15 cellular contexts compared by ENCODE assay signal in the genomic region with DNA sequence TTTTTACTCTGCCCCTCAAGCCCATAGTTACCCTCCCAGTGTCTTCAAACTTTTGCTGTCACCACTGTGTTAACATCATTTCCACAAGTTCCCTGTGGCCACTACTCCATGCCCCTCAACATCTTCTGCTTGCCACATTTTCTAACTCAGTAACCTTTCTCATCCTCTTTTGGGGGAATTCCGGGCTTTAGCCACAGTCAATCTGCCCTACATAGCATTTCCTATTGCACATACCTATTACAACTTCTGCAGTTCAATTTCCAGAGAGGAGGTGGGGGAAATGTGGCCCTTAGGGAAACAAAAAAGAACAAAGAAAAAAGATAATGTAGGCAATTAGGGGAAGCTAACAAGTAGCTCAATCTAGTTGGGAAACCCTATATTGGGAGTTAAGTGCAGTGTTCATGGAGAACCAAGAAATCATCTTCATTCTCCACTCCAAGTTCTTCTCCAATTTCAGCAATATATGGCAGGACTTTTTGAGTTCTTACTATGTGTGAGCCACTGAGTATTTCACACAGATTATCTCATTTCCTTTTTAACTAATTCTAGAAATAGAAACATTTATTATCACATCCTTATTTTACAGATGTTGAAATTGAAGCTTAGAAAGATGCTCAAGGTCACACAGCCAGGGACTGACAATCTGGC. TPM values are rescaled to one million over a fixed set of nuclear protein-coding genes. Genes with fewer than 3 reads are reported as not detected.
A peak's percentile ranks its signal among the peaks of the same experiment; 100 is the strongest.
DNase-seq lines count a peak whose midpoint lies in the region; ATAC-seq, FAIRE-seq and TF ChIP-seq lines count a peak whose summit lies in the region.
"Had no signal": no experiment of that assay in that cellular context is flagged by ENCODE, and none has a peak within 500 bp of the region (broad histone marks: within the 10 kb centered on the region; RNA-seq: fewer than 3 reads in every experiment).

No MANE protein-coding gene starts in this region.

- DNase-seq in GM12891 (ENCODE audit: insufficient read length, low spot score) = no peak
- DNase-seq in M059J (ENCODE audit: low read depth) = peak; percentile 24
- peak; percentile 8 for DNase-seq in fibroblast of villous mesenchyme (ENCODE audit: low read depth)
- DNase-seq in activated T-cell treated with anti-CD3 and anti-CD28 coated beads, Interleukin-2, amount 50 U/mL, for 4 hours = no peak
- no peak for DNase-seq in effector CD8-positive, alpha-beta T cell (lab: John Stamatoyannopoulos, UW)
- DNase-seq in LoVo (ENCODE audit: low spot score) = no peak
- no peak for DNase-seq in NCI-H1105 (lab: John Stamatoyannopoulos, UW)
- DNase-seq: activated CD8-positive, alpha-beta memory T cell treated with anti-CD3 and anti-CD28 coated beads for 24 hours; activated naive CD4-positive, alpha-beta T cell treated with anti-CD3 and anti-CD28 coated beads, Interleukin-2, amount 50 U/mL, for 16 hours; NCI-H510A; T1000 had no signal

- peak; percentile 31 for FAIRE-seq in GM12891 (lab: Jason Lieb, UNC)

- no peak overlapping the region for H3K4me3 Mint-ChIP-seq in activated T-cell treated with anti-CD3 and anti-CD28 coated beads, Interleukin-2, amount 50 U/mL, for 4 hours
- H3K4me3 Mint-ChIP-seq: central memory CD8-positive, alpha-beta T cell had no signal

- H3K9me3 Mint-ChIP-seq in activated T-cell treated with anti-CD3 and anti-CD28 coated beads, Interleukin-2, amount 50 U/mL, for 4 hours = no peaks in the 10 kb centered on the region
- H3K9me3 Mint-ChIP-seq: central memory CD8-positive, alpha-beta T cell had no signal

- TF ChIP-seq POLR2A in GM12891 (IDR thresholded peaks at IDR 0.05; ENCODE audit: low read depth, low read length) = no peak

- peak; percentile 72 for ATAC-seq in GM21576 (IDR thresholded peaks at IDR 0.05; ENCODE audit: unreplicated experiment)
- ATAC-seq in activated T-cell treated with anti-CD3 and anti-CD28 coated beads, Interleukin-2, amount 50 U/mL, for 4 hours = no peak
- ATAC-seq: esophagus mucosa had no signal

- no peak for TF ChIP-seq CTCF in fibroblast of villous mesenchyme (IDR thresholded peaks at IDR 0.05; ENCODE audit: insufficient read depth, low read depth, low read length)

- no peaks in the 10 kb centered on the region for H3K4me1 Mint-ChIP-seq in activated T-cell treated with anti-CD3 and anti-CD28 coated beads, Interleukin-2, amount 50 U/mL, for 4 hours (ENCODE audit: low read depth)
- H3K4me1 Mint-ChIP-seq: central memory CD8-positive, alpha-beta T cell had no signal

- peaks cover 2% of the 10 kb centered on the region for H3K27me3 Mint-ChIP-seq in activated T-cell treated with anti-CD3 and anti-CD28 coated beads, Interleukin-2, amount 50 U/mL, for 4 hours (ENCODE audit: low read depth)
- H3K27me3 Mint-ChIP-seq: central memory CD8-positive, alpha-beta T cell had no signal

- no peak overlapping the region for H3K4me3 ChIP-seq in fibroblast of villous mesenchyme (ENCODE audit: low read depth, low read length)
- H3K4me3 ChIP-seq: BLaER1 had no signal

- H3K36me3 Mint-ChIP-seq in activated T-cell treated with anti-CD3 and anti-CD28 coated beads, Interleukin-2, amount 50 U/mL, for 4 hours (ENCODE audit: insufficient read depth) = no peaks in the 10 kb centered on the region

TF ChIP-seq in GM12891, 5 proteins besides CTCF, POLR2A, EP300 and RAD21:
- peak; percentile 65 for TF ChIP-seq SPI1 (IDR thresholded peaks at IDR 0.05; ENCODE audit: low read depth, low read length)
- TF ChIP-seq PAX5 (IDR thresholded peaks at IDR 0.05; ENCODE audit: insufficient read depth, low read length, severe bottlenecking) = no peak

RNA-seq across cellular contexts. Expression of a gene that starts 40.2 kb away (rescaled TPM):
- polyA plus RNA-seq in GM12891 (2012; ENCODE audit: low read depth, missing spikeins) = 0.22 TPM
- total RNA-seq in M059J (2014; rRNA removed; shearing (Covaris generic)) = 33.3 and 33.8 TPM in 2 replicates
- total RNA-seq in fibroblast of villous mesenchyme = 54.4 and 108 TPM in 2 replicates
- under 1 TPM; 0.13 to 0.22 (median 0.15) TPM for total RNA-seq in activated T-cell treated with anti-CD3 and anti-CD28 coated beads, Interleukin-2, amount 50 U/mL, for 4 hours

Comparison
In these comparisons a context has a peak if more than half of its experiments do, and no peak if none do; other contexts are left out.
1. DNase-seq: peak in M059J (single experiment) and fibroblast of villous mesenchyme (single experiment); none in GM12891 (single experiment), activated T-cell treated with anti-CD3 and anti-CD28 coated beads, Interleukin-2, amount 50 U/mL, for 4 hours (single experiment), effector CD8-positive, alpha-beta T cell (single experiment), LoVo (single experiment) and NCI-H1105 (single experiment).
2. RNA of a gene that starts 40.2 kb away (total RNA-seq): 54.4 to 108 TPM in fibroblast of villous mesenchyme and 33.3 to 33.8 TPM in M059J; 0.13 to 0.22 TPM in activated T-cell treated with anti-CD3 and anti-CD28 coated beads, Interleukin-2, amount 50 U/mL, for 4 hours; every median in the first group is over 10 times any median in the second.